In genomic region chr13:100753391-100753790, GRCh38 we compare ENCODE assay signal across 17 cellular contexts.
A peak's percentile ranks its signal among the peaks of the same experiment; 100 is the strongest.
DNase-seq lines count a peak whose midpoint lies in the region; TF ChIP-seq lines count a peak whose summit lies in the region.
"Had no signal": no experiment of that assay in that cellular context is flagged by ENCODE, and none has a peak within 500 bp of the region (broad histone marks: within the 10 kb centered on the region; RNA-seq: fewer than 3 reads in every experiment).

No MANE protein-coding gene starts in this region.

- no peak overlapping the region for H3K27ac ChIP-seq in esophagus muscularis mucosa (replicated peaks in 1 of 4)
- peak overlapping the region; percentile 36 for H3K27ac ChIP-seq in neural cell (ENCODE audit: low read length)
- H3K27ac ChIP-seq in Karpas-422 (ENCODE audit: low read length): no peak overlapping the region

- H3K9me2 ChIP-seq in neural cell (ENCODE audit: insufficient read depth, low read length) (no peaks in the 10 kb centered on the region), Karpas-422 (replicated peaks; ENCODE audit: insufficient read depth, low read length) (no peaks in the 10 kb centered on the region)
- H3K9me2 ChIP-seq: SK-N-SH had no signal

- no peaks in the 10 kb centered on the region for H3F3A ChIP-seq in neural cell (ENCODE audit: insufficient read depth, low read length, poor library complexity, severe bottlenecking)

- TF ChIP-seq CTCF in AG10803 (conservative IDR thresholded peaks at IDR 0.05; ENCODE audit: low read length) (no peak), esophagus muscularis mucosa (IDR thresholded peaks at IDR 0.05) (no peak), neural cell (IDR thresholded peaks at IDR 0.05; ENCODE audit: poor library complexity, severe bottlenecking) (no peak)

- H3K9me3 ChIP-seq in esophagus muscularis mucosa (no peaks in the 10 kb centered on the region), neural cell (ENCODE audit: low read length) (no peaks in the 10 kb centered on the region), Karpas-422 (ENCODE audit: low read length) (no peaks in the 10 kb centered on the region)
- H3K9me3 ChIP-seq: SK-N-SH had no signal

- TF ChIP-seq POLR2A in esophagus muscularis mucosa (IDR thresholded peaks at IDR 0.05; ENCODE audit: low read depth): no peak

- no peak for TF ChIP-seq RAD21 in neural cell (conservative IDR thresholded peaks at IDR 0.05)

- H3K4me1 ChIP-seq in esophagus muscularis mucosa (no peaks in the 10 kb centered on the region), Karpas-422 (ENCODE audit: low read length) (no peaks in the 10 kb centered on the region)

- H3K4me3 ChIP-seq in AG10803 (ENCODE audit: low read length) (no peak overlapping the region), esophagus muscularis mucosa (no peak overlapping the region), neural cell (ENCODE audit: low read length) (no peak overlapping the region), Karpas-422 (ENCODE audit: low read length) (no peak overlapping the region)
- H3K4me3 ChIP-seq: GM12878, K562 had no signal

- H2AFZ ChIP-seq in neural cell (ENCODE audit: low read depth, low read length): peak overlapping the region; percentile 15
- no peak overlapping the region for H2AFZ ChIP-seq in Karpas-422 (ENCODE audit: low read length)

- intact Hi-C loops in esophagus muscularis mucosa (cut with DNase I): no loop called here

- TF ChIP-seq EP300 in esophagus muscularis mucosa (IDR thresholded peaks at IDR 0.05): no peak
- TF ChIP-seq EP300 in neural cell (conservative IDR thresholded peaks at IDR 0.05; ENCODE audit: poor library complexity, severe bottlenecking): no peak

- H3K27me3 ChIP-seq in esophagus muscularis mucosa (no peaks in the 10 kb centered on the region), neural cell (ENCODE audit: insufficient read depth, low read depth, low read length) (no peaks in the 10 kb centered on the region), Karpas-422 (ENCODE audit: low read length) (0 out of 2 replicates have a peak, but pooled peaks cover 2% of the 10 kb centered on the region)

- H3K4me2 ChIP-seq in neural cell (ENCODE audit: low read length) (no peak overlapping the region), Karpas-422 (ENCODE audit: low read depth, low read length, poor library complexity, severe bottlenecking) (no peak overlapping the region)
- H3K4me2 ChIP-seq: SK-N-SH had no signal

- no peaks in the 10 kb centered on the region for H3K36me3 ChIP-seq in esophagus muscularis mucosa
- H3K36me3 ChIP-seq in neural cell (ENCODE audit: insufficient read depth, low read length): no peaks in the 10 kb centered on the region
- no peaks in the 10 kb centered on the region for H3K36me3 ChIP-seq in Karpas-422 (ENCODE audit: insufficient read depth, low read length)

- H3K9ac ChIP-seq in neural cell (ENCODE audit: low read length) (no peak overlapping the region), Karpas-422 (ENCODE audit: low read length) (no peak overlapping the region)
- H3K9ac ChIP-seq: SK-N-SH had no signal

- DNase-seq in AG10803 (ENCODE audit: low read depth): peak; percentile 13
- DNase-seq in NCI-H1694 (lab: John Stamatoyannopoulos, UW): peak; percentile 77
- peak; percentile 82 for DNase-seq in esophagus muscularis mucosa (ENCODE audit: extremely low spot score)
- no peak for DNase-seq in Karpas-422
- DNase-seq in GDM1 (lab: John Stamatoyannopoulos, UW): no peak
- DNase-seq in NCI-H526 (lab: John Stamatoyannopoulos, UW): no peak
- DNase-seq: C1 segment of cervical spinal cord, DMS79 treated with DMSO at 0.1 percent for 48 hours, NCI-H1105, NCI-H187, NCI-H510A, NCI-H82, SHP77, SK-N-SH had no signal

- H4K20me1 ChIP-seq in neural cell (ENCODE audit: insufficient read depth) (no peaks in the 10 kb centered on the region), Karpas-422 (ENCODE audit: insufficient read depth, low read depth, low read length) (no peaks in the 10 kb centered on the region)

- whole genome bisulfite sequencing in esophagus muscularis mucosa: 85% methylated on average over 4 of the region's 4 CpGs

- H3K79me2 ChIP-seq in neural cell (replicated peaks; ENCODE audit: insufficient read depth, low read length) (no peaks in the 10 kb centered on the region), Karpas-422 (ENCODE audit: low read length) (no peaks in the 10 kb centered on the region)

TF ChIP-seq in neural cell, 6 proteins besides CTCF, POLR2A, EP300 and RAD21:
- TF ChIP-seq TAF1 (IDR thresholded peaks at IDR 0.05; ENCODE audit: low read depth) (no peak), EZH2 (IDR thresholded peaks at IDR 0.05; ENCODE audit: borderline replicate concordance, insufficient read depth, low read length, poor library complexity, severe bottlenecking) (no peak), POLR2AphosphoS5 (IDR thresholded peaks at IDR 0.05) (no peak), MXI1 (conservative IDR thresholded peaks at IDR 0.05; ENCODE audit: poor library complexity, severe bottlenecking) (no peak), SMC3 (conservative IDR thresholded peaks at IDR 0.05; ENCODE audit: poor library complexity) (no peak)
- TF ChIP-seq, protein P1, sequence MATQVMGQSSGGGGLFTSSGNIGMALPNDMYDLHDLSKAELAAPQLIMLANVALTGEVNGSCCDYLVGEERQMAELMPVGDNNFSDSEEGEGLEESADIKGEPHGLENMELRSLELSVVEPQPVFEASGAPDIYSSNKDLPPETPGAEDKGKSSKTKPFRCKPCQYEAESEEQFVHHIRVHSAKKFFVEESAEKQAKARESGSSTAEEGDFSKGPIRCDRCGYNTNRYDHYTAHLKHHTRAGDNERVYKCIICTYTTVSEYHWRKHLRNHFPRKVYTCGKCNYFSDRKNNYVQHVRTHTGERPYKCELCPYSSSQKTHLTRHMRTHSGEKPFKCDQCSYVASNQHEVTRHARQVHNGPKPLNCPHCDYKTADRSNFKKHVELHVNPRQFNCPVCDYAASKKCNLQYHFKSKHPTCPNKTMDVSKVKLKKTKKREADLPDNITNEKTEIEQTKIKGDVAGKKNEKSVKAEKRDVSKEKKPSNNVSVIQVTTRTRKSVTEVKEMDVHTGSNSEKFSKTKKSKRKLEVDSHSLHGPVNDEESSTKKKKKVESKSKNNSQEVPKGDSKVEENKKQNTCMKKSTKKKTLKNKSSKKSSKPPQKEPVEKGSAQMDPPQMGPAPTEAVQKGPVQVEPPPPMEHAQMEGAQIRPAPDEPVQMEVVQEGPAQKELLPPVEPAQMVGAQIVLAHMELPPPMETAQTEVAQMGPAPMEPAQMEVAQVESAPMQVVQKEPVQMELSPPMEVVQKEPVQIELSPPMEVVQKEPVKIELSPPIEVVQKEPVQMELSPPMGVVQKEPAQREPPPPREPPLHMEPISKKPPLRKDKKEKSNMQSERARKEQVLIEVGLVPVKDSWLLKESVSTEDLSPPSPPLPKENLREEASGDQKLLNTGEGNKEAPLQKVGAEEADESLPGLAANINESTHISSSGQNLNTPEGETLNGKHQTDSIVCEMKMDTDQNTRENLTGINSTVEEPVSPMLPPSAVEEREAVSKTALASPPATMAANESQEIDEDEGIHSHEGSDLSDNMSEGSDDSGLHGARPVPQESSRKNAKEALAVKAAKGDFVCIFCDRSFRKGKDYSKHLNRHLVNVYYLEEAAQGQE (IDR thresholded peaks at IDR 0.05; ENCODE audit: borderline replicate concordance): no peak

Comparison
In these comparisons a context has a peak if more than half of its experiments do, and no peak if none do; other contexts are left out.
1. DNase-seq: peak in AG10803 (single experiment), NCI-H1694 (single experiment) and esophagus muscularis mucosa (single experiment); none in Karpas-422 (single experiment), GDM1 (single experiment) and NCI-H526 (0 of 2).